Comparison of ENCODE assay signal across 2 cellular contexts in the genomic region with DNA sequence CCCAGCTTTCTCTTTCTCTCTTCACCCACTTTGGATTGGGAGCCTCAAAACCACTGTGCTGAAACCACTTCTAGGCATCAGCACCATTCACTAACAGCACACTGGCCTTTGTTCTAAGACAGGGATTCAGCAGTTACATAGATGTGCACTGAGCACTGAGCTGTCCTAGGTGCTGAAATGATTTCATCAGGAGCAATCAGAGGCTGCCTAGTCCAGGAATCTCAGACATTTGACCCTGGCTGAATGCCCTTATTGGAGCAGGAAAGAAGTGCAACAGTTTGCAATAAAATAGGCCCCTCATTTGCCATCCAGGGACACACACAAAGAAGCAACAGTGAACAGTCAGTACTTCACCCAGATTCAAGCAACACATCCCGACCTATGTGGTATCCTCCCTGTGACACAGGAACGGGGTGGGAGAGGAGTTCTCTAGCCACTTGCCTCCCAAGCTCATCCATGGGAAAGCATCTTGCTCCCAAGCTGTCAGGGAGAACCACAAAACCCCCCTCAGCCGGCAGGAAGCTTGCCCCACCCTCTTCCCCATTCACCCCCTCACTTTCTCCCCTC.
A peak's percentile ranks its signal among the peaks of the same experiment; 100 is the strongest.
TF ChIP-seq lines count a peak whose summit lies in the region.

No MANE protein-coding gene starts in this region.

TF ChIP-seq in K562, 482 proteins besides CTCF, POLR2A, EP300 and RAD21 (continued from another document and continues in another):
- TF ChIP-seq, protein P1, sequence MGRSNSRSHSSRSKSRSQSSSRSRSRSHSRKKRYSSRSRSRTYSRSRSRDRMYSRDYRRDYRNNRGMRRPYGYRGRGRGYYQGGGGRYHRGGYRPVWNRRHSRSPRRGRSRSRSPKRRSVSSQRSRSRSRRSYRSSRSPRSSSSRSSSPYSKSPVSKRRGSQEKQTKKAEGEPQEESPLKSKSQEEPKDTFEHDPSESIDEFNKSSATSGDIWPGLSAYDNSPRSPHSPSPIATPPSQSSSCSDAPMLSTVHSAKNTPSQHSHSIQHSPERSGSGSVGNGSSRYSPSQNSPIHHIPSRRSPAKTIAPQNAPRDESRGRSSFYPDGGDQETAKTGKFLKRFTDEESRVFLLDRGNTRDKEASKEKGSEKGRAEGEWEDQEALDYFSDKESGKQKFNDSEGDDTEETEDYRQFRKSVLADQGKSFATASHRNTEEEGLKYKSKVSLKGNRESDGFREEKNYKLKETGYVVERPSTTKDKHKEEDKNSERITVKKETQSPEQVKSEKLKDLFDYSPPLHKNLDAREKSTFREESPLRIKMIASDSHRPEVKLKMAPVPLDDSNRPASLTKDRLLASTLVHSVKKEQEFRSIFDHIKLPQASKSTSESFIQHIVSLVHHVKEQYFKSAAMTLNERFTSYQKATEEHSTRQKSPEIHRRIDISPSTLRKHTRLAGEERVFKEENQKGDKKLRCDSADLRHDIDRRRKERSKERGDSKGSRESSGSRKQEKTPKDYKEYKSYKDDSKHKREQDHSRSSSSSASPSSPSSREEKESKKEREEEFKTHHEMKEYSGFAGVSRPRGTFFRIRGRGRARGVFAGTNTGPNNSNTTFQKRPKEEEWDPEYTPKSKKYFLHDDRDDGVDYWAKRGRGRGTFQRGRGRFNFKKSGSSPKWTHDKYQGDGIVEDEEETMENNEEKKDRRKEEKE (IDR thresholded peaks at IDR 0.05; ENCODE audit: borderline replicate concordance in 1 of 2, control insufficient read depth in 1 of 2, low read depth in 2 of 2, low read length in 1 of 2): no peak
- TF ChIP-seq ZNF217 (CRISPR knock-in tag; IDR thresholded peaks at IDR 0.05): no peak
- TF ChIP-seq CREM (IDR thresholded peaks at IDR 0.05; ENCODE audit: low read depth): 0 out of 2 replicates have a peak, but pooled peaks have one; percentile 13
- no peak for TF ChIP-seq ZFP1 (CRISPR knock-in tag; IDR thresholded peaks at IDR 0.05)
- TF ChIP-seq, protein P2, sequence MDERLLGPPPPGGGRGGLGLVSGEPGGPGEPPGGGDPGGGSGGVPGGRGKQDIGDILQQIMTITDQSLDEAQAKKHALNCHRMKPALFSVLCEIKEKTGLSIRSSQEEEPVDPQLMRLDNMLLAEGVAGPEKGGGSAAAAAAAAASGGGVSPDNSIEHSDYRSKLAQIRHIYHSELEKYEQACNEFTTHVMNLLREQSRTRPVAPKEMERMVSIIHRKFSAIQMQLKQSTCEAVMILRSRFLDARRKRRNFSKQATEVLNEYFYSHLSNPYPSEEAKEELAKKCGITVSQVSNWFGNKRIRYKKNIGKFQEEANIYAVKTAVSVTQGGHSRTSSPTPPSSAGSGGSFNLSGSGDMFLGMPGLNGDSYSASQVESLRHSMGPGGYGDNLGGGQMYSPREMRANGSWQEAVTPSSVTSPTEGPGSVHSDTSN (CRISPR knock-in tag; IDR thresholded peaks at IDR 0.05; ENCODE audit: low read depth): no peak
- TF ChIP-seq, protein P2 (tag; conservative IDR thresholded peaks at IDR 0.05; ENCODE audit: low read depth): no peak
- TF ChIP-seq HLTF (IDR thresholded peaks at IDR 0.05): no peak
- no peak for TF ChIP-seq RFX1 (IDR thresholded peaks at IDR 0.05)
- TF ChIP-seq TFAM (CRISPR knock-in tag; conservative IDR thresholded peaks at IDR 0.05): no peak
- TF ChIP-seq TEAD1 (CRISPR knock-in tag; IDR thresholded peaks at IDR 0.05): no peak; a peak in 1 of 4 replicates
- 0 out of 2 replicates have a peak, but pooled peaks have one; percentile 27 for TF ChIP-seq ZNF584 (CRISPR knock-in tag; IDR thresholded peaks at IDR 0.05; ENCODE audit: low read depth)
- TF ChIP-seq, protein P3, sequence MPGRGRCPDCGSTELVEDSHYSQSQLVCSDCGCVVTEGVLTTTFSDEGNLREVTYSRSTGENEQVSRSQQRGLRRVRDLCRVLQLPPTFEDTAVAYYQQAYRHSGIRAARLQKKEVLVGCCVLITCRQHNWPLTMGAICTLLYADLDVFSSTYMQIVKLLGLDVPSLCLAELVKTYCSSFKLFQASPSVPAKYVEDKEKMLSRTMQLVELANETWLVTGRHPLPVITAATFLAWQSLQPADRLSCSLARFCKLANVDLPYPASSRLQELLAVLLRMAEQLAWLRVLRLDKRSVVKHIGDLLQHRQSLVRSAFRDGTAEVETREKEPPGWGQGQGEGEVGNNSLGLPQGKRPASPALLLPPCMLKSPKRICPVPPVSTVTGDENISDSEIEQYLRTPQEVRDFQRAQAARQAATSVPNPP (IDR thresholded peaks at IDR 0.05; ENCODE audit: borderline replicate concordance, insufficient read depth, insufficient read length): no peak
- no peak for TF ChIP-seq ZEB2 (IDR thresholded peaks at IDR 0.05)
- TF ChIP-seq THRAP3 (IDR thresholded peaks at IDR 0.05; ENCODE audit: borderline replicate concordance): no peak
- TF ChIP-seq HOXB6 (CRISPR knock-in tag; IDR thresholded peaks at IDR 0.05; ENCODE audit: borderline replicate concordance): no peak
- TF ChIP-seq HDAC2 (IDR thresholded peaks at IDR 0.05): peak; percentile 55; the same call in 1 of the 2 replicates
- TF ChIP-seq, protein P4, sequence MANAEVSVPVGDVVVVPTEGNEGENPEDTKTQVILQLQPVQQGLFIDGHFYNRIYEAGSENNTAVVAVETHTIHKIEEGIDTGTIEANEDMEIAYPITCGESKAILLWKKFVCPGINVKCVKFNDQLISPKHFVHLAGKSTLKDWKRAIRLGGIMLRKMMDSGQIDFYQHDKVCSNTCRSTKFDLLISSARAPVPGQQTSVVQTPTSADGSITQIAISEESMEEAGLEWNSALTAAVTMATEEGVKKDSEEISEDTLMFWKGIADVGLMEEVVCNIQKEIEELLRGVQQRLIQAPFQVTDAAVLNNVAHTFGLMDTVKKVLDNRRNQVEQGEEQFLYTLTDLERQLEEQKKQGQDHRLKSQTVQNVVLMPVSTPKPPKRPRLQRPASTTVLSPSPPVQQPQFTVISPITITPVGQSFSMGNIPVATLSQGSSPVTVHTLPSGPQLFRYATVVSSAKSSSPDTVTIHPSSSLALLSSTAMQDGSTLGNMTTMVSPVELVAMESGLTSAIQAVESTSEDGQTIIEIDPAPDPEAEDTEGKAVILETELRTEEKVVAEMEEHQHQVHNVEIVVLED (CRISPR knock-in tag; IDR thresholded peaks at IDR 0.05): no peak
- TF ChIP-seq ILK (tag; IDR thresholded peaks at IDR 0.05; ENCODE audit: borderline replicate concordance, low read depth): no peak

TF ChIP-seq in HepG2, 621 proteins besides CTCF, POLR2A, EP300 and RAD21 (continued from another document and continues in another):
- TF ChIP-seq, protein P5, sequence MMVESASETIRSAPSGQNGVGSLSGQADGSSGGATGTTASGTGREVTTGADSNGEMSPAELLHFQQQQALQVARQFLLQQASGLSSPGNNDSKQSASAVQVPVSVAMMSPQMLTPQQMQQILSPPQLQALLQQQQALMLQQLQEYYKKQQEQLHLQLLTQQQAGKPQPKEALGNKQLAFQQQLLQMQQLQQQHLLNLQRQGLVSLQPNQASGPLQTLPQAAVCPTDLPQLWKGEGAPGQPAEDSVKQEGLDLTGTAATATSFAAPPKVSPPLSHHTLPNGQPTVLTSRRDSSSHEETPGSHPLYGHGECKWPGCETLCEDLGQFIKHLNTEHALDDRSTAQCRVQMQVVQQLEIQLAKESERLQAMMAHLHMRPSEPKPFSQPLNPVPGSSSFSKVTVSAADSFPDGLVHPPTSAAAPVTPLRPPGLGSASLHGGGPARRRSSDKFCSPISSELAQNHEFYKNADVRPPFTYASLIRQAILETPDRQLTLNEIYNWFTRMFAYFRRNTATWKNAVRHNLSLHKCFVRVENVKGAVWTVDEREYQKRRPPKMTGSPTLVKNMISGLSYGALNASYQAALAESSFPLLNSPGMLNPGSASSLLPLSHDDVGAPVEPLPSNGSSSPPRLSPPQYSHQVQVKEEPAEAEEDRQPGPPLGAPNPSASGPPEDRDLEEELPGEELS (CRISPR knock-in tag; IDR thresholded peaks at IDR 0.05): peak; percentile 45; the same call in 1 of the 2 replicates
- peak; percentile 81 for TF ChIP-seq XRCC5 (optimal IDR thresholded peaks at IDR 0.05; ENCODE audit: low read length)
- peak; percentile 99 for TF ChIP-seq NKX3-1 (CRISPR knock-in tag; IDR thresholded peaks at IDR 0.05)
- TF ChIP-seq ZNF570 (CRISPR knock-in tag; IDR thresholded peaks at IDR 0.05; ENCODE audit: borderline replicate concordance): no peak
- TF ChIP-seq HOXA9 (CRISPR knock-in tag; IDR thresholded peaks at IDR 0.05; ENCODE audit: borderline replicate concordance): peak; percentile 91; the same call in 1 of the 2 replicates
- TF ChIP-seq, protein P6, sequence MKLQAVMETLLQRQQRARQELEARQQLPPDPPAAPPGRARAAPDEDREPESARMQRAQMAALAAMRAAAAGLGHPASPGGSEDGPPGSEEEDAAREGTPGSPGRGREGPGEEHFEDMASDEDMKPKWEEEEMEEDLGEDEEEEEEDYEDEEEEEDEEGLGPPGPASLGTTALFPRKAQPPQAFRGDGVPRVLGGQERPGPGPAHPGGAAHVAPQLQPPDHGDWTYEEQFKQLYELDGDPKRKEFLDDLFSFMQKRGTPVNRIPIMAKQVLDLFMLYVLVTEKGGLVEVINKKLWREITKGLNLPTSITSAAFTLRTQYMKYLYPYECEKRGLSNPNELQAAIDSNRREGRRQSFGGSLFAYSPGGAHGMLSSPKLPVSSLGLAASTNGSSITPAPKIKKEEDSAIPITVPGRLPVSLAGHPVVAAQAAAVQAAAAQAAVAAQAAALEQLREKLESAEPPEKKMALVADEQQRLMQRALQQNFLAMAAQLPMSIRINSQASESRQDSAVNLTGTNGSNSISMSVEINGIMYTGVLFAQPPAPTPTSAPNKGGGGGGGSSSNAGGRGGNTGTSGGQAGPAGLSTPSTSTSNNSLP (IDR thresholded peaks at IDR 0.05; ENCODE audit: low read depth, low read length): peak; percentile 92
- 0 out of 2 replicates have a peak, but pooled peaks have one; percentile 56 for TF ChIP-seq ZNF234 (CRISPR knock-in tag; conservative IDR thresholded peaks at IDR 0.05)
- TF ChIP-seq, protein P7, sequence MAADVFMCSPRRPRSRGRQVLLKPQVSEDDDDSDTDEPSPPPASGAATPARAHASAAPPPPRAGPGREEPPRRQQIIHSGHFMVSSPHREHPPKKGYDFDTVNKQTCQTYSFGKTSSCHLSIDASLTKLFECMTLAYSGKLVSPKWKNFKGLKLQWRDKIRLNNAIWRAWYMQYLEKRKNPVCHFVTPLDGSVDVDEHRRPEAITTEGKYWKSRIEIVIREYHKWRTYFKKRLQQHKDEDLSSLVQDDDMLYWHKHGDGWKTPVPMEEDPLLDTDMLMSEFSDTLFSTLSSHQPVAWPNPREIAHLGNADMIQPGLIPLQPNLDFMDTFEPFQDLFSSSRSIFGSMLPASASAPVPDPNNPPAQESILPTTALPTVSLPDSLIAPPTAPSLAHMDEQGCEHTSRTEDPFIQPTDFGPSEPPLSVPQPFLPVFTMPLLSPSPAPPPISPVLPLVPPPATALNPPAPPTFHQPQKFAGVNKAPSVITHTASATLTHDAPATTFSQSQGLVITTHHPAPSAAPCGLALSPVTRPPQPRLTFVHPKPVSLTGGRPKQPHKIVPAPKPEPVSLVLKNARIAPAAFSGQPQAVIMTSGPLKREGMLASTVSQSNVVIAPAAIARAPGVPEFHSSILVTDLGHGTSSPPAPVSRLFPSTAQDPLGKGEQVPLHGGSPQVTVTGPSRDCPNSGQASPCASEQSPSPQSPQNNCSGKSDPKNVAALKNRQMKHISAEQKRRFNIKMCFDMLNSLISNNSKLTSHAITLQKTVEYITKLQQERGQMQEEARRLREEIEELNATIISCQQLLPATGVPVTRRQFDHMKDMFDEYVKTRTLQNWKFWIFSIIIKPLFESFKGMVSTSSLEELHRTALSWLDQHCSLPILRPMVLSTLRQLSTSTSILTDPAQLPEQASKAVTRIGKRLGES (CRISPR knock-in tag; IDR thresholded peaks at IDR 0.05; ENCODE audit: borderline replicate concordance): peak; percentile 92; the same call in 1 of the 2 replicates
- TF ChIP-seq ZNF678 (CRISPR knock-in tag; IDR thresholded peaks at IDR 0.05): peak; percentile 79; the same call in 1 of the 2 replicates
- no peak for TF ChIP-seq SAFB2 (CRISPR knock-in tag; IDR thresholded peaks at IDR 0.05; ENCODE audit: borderline replicate concordance, low read depth)
- peak; percentile 78 for TF ChIP-seq ZNF883 (CRISPR knock-in tag; IDR thresholded peaks at IDR 0.05; ENCODE audit: not compliant biosample characterization)
- TF ChIP-seq SP4 (CRISPR knock-in tag; IDR thresholded peaks at IDR 0.05): 0 out of 2 replicates have a peak, but pooled peaks have one; percentile 36
- TF ChIP-seq, protein P8, sequence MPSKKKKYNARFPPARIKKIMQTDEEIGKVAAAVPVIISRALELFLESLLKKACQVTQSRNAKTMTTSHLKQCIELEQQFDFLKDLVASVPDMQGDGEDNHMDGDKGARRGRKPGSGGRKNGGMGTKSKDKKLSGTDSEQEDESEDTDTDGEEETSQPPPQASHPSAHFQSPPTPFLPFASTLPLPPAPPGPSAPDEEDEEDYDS (CRISPR knock-in tag; IDR thresholded peaks at IDR 0.05): peak; percentile 65
- TF ChIP-seq, protein P9, sequence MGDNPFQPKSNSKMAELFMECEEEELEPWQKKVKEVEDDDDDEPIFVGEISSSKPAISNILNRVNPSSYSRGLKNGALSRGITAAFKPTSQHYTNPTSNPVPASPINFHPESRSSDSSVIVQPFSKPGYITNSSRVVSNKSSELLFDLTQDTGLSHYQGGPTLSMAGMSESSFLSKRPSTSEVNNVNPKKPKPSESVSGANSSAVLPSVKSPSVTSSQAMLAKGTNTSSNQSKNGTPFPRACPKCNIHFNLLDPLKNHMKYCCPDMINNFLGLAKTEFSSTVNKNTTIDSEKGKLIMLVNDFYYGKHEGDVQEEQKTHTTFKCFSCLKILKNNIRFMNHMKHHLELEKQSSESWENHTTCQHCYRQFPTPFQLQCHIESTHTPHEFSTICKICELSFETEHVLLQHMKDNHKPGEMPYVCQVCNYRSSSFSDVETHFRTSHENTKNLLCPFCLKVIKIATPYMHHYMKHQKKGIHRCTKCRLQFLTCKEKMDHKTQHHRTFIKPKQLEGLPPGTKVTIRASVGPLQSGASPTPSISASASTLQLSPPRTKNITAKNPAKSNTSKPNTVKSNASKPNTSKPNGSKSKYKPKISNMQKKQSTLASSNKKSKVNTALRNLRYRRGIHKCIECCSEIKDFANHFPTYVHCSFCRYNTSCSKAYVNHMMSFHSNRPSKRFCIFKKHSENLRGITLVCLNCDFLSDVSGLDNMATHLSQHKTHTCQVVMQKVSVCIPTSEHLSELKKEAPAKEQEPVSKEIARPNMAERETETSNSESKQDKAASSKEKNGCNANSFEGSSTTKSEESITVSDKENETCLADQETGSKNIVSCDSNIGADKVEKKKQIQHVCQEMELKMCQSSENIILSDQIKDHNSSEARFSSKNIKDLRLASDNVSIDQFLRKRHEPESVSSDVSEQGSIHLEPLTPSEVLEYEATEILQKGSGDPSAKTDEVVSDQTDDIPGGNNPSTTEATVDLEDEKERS (CRISPR knock-in tag; IDR thresholded peaks at IDR 0.05): no peak
- TF ChIP-seq ZNF180 (CRISPR knock-in tag; IDR thresholded peaks at IDR 0.05; ENCODE audit: borderline replicate concordance, low read depth): no peak
